ENCODE assay signal across 12 cellular contexts in genomic region chr10:128324058-128324457, GRCh38.
DNase-seq lines count a peak whose midpoint lies in the region; ATAC-seq and TF ChIP-seq lines count a peak whose summit lies in the region.
"Had no signal": no experiment of that assay in that cellular context is flagged by ENCODE, and none has a peak within 500 bp of the region (broad histone marks: within the 10 kb centered on the region; RNA-seq: fewer than 3 reads in every experiment).

No MANE protein-coding gene starts in this region.

- H3K27me3 Mint-ChIP-seq in endothelial cell (ENCODE audit: unreplicated experiment) (peaks cover 1% of the 10 kb centered on the region), neural progenitor cell (ENCODE audit: insufficient read depth, low read depth) (peaks cover 4% of the 10 kb centered on the region), natural killer cell (ENCODE audit: low read depth in 2 of 2) (peaks cover 8 to 25% of the 10 kb centered on the region in 2 donors)

- WGBS in GM23248 (ENCODE audit: low coverage in 1 of 2, low lambda C conversion rate in 2 of 2, missing lambda C conversion rate in 2 of 2), 2 experiments, result 26 to 37% methylated on average over 10 of the region's 10 CpGs
- WGBS in sigmoid colon, 2 donors, result 43 to 49% methylated on average over 10 of the region's 10 CpGs

- no peak overlapping the region for H3K27ac ChIP-seq in neural progenitor cell
- H3K27ac ChIP-seq in GM23248, result no peak overlapping the region
- H3K27ac ChIP-seq in sigmoid colon, result no peak overlapping the region

- H3K79me2 ChIP-seq in neural progenitor cell (ENCODE audit: low read depth) (no peaks in the 10 kb centered on the region), GM23248 (ENCODE audit: insufficient read depth) (no peaks in the 10 kb centered on the region)

- no peaks in the 10 kb centered on the region for H3K4me1 ChIP-seq in neural progenitor cell
- no peaks in the 10 kb centered on the region for H3K4me1 ChIP-seq in GM23248 (ENCODE audit: insufficient read depth)
- peaks cover 0 to 6% (median 0%) of the 10 kb centered on the region in 4 donors for H3K4me1 ChIP-seq in sigmoid colon

- in situ Hi-C loops in GM23248 (cut with MboI), result no loop called here

- ATAC-seq in natural killer cell, result no peak
- ATAC-seq: T-helper 17 cell had no signal

- H4K20me1 ChIP-seq in neural progenitor cell (ENCODE audit: low read depth), result no peaks in the 10 kb centered on the region
- H4K20me1 ChIP-seq in GM23248 (ENCODE audit: insufficient read depth), result no peaks in the 10 kb centered on the region

- TF ChIP-seq POLR2A in sigmoid colon (IDR thresholded peaks at IDR 0.05), result no peak

- H2AFZ ChIP-seq in neural progenitor cell (replicated peaks) (no peak overlapping the region), GM23248 (no peak overlapping the region)

- H3F3A ChIP-seq in neural progenitor cell (ENCODE audit: low read depth), result no peaks in the 10 kb centered on the region
- H3F3A ChIP-seq in GM23248 (ENCODE audit: insufficient read depth), result no peaks in the 10 kb centered on the region

- no peak overlapping the region for H3K4me3 Mint-ChIP-seq in endothelial cell (ENCODE audit: unreplicated experiment)
- no peak overlapping the region for H3K4me3 Mint-ChIP-seq in neural progenitor cell
- no peak overlapping the region for H3K4me3 Mint-ChIP-seq in natural killer cell
- H3K4me3 Mint-ChIP-seq: T-helper 17 cell had no signal

- H3K9me3 Mint-ChIP-seq in endothelial cell (ENCODE audit: unreplicated experiment) (no peaks in the 10 kb centered on the region), neural progenitor cell (peaks cover 2% of the 10 kb centered on the region), natural killer cell (no peaks in the 10 kb centered on the region)

- H3K9me2 ChIP-seq in GM23248 (ENCODE audit: insufficient read depth), result no peaks in the 10 kb centered on the region

- H3K4me2 ChIP-seq in neural progenitor cell, result no peak overlapping the region
- H3K4me2 ChIP-seq in GM23248 (ENCODE audit: unreplicated experiment), result no peak overlapping the region

- TF ChIP-seq CTCF in endothelial cell (IDR thresholded peaks at IDR 0.05; ENCODE audit: unreplicated experiment) (no peak), neural progenitor cell (IDR thresholded peaks at IDR 0.05) (peak; percentile 50), natural killer cell (IDR thresholded peaks at IDR 0.05) (no peak), sigmoid colon (IDR thresholded peaks at IDR 0.05) (peak in 2 of 4 experiments; percentile 29 to 48)

- TF ChIP-seq EP300 in Ishikawa (IDR thresholded peaks at IDR 0.05; ENCODE audit: borderline replicate concordance) (no peak), sigmoid colon (IDR thresholded peaks at IDR 0.05) (no peak)

- no peak overlapping the region for H3K4me3 ChIP-seq in neural progenitor cell
- no peak overlapping the region for H3K4me3 ChIP-seq in GM23248
- H3K4me3 ChIP-seq in sigmoid colon, result no peak overlapping the region

- H3K27ac Mint-ChIP-seq in endothelial cell (ENCODE audit: unreplicated experiment) (no peak overlapping the region), neural progenitor cell (no peak overlapping the region), natural killer cell (no peak overlapping the region)
- H3K27ac Mint-ChIP-seq: T-helper 17 cell had no signal

- intact Hi-C loops in natural killer cell (cut with micrococcal nuclease) (no loop called here), sigmoid colon (cut with DNase I) (loop anchor here (2.0 kb wide), 1 partner anchor 205 kb away; no protein-coding TSS in a partner anchor)

- H3K36me3 ChIP-seq in neural progenitor cell (no peaks in the 10 kb centered on the region), GM23248 (ENCODE audit: low read depth) (no peaks in the 10 kb centered on the region), sigmoid colon (no peaks in the 10 kb centered on the region)

- no peaks in the 10 kb centered on the region for H3K27me3 ChIP-seq in neural progenitor cell
- no peaks in the 10 kb centered on the region for H3K27me3 ChIP-seq in GM23248 (replicated peaks; ENCODE audit: insufficient read depth)
- H3K27me3 ChIP-seq in sigmoid colon, result peaks cover 0 to 6% (median 0%) of the 10 kb centered on the region in 3 donors

- no peaks in the 10 kb centered on the region for H3K36me3 Mint-ChIP-seq in endothelial cell (ENCODE audit: low read depth, unreplicated experiment)
- no peaks in the 10 kb centered on the region for H3K36me3 Mint-ChIP-seq in neural progenitor cell
- no peaks in the 10 kb centered on the region for H3K36me3 Mint-ChIP-seq in natural killer cell

- H3K4me1 Mint-ChIP-seq in endothelial cell (ENCODE audit: unreplicated experiment) (no peaks in the 10 kb centered on the region), neural progenitor cell (peaks cover 10% of the 10 kb centered on the region), natural killer cell (no peaks in the 10 kb centered on the region)
- H3K4me1 Mint-ChIP-seq: T-helper 17 cell had no signal

- H3K9me3 ChIP-seq in neural progenitor cell (ENCODE audit: low read depth) (no peaks in the 10 kb centered on the region), GM23248 (ENCODE audit: low read depth) (no peaks in the 10 kb centered on the region), sigmoid colon (no peaks in the 10 kb centered on the region)

- DNase-seq in DMS153 (lab: John Stamatoyannopoulos, UW) (peak; percentile 31), DMS153 treated with DMSO at 0.1 percent for 48 hours (lab: John Stamatoyannopoulos, UW; ENCODE audit: unreplicated experiment) (no peak), endothelial cell (ENCODE audit: low spot score) (peak; percentile 41), neural progenitor cell (ENCODE audit: low spot score) (peak; percentile 83), natural killer cell (no peak), GM23248 (no peak), sigmoid colon (no peak)
- DNase-seq: 8988T, activated T-cell treated with anti-CD3 and anti-CD28 coated beads for 4 hours, GF-D8, T-helper 17 cell had no signal

- H3K9ac ChIP-seq in neural progenitor cell (no peak overlapping the region), GM23248 (no peak overlapping the region)

- peak; percentile 38 for TF ChIP-seq RAD21 in Ishikawa (IDR thresholded peaks at IDR 0.05; ENCODE audit: low read depth)

TF ChIP-seq in Ishikawa, 13 proteins besides CTCF, POLR2A, EP300 and RAD21:
- TF ChIP-seq, protein P1, sequence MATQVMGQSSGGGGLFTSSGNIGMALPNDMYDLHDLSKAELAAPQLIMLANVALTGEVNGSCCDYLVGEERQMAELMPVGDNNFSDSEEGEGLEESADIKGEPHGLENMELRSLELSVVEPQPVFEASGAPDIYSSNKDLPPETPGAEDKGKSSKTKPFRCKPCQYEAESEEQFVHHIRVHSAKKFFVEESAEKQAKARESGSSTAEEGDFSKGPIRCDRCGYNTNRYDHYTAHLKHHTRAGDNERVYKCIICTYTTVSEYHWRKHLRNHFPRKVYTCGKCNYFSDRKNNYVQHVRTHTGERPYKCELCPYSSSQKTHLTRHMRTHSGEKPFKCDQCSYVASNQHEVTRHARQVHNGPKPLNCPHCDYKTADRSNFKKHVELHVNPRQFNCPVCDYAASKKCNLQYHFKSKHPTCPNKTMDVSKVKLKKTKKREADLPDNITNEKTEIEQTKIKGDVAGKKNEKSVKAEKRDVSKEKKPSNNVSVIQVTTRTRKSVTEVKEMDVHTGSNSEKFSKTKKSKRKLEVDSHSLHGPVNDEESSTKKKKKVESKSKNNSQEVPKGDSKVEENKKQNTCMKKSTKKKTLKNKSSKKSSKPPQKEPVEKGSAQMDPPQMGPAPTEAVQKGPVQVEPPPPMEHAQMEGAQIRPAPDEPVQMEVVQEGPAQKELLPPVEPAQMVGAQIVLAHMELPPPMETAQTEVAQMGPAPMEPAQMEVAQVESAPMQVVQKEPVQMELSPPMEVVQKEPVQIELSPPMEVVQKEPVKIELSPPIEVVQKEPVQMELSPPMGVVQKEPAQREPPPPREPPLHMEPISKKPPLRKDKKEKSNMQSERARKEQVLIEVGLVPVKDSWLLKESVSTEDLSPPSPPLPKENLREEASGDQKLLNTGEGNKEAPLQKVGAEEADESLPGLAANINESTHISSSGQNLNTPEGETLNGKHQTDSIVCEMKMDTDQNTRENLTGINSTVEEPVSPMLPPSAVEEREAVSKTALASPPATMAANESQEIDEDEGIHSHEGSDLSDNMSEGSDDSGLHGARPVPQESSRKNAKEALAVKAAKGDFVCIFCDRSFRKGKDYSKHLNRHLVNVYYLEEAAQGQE (IDR thresholded peaks at IDR 0.05; ENCODE audit: low read depth), result no peak
- no peak for TF ChIP-seq CREB1 (IDR thresholded peaks at IDR 0.05; ENCODE audit: low read depth)
- TF ChIP-seq NFIC (IDR thresholded peaks at IDR 0.05), result no peak
- no peak for TF ChIP-seq TCF12 (IDR thresholded peaks at IDR 0.05; ENCODE audit: low read depth)
- no peak for TF ChIP-seq YY1 (IDR thresholded peaks at IDR 0.05; ENCODE audit: low read depth)
- no peak for TF ChIP-seq ZBTB7A (IDR thresholded peaks at IDR 0.05; ENCODE audit: low read depth)
- no peak for TF ChIP-seq EGR1 (IDR thresholded peaks at IDR 0.05)
- no peak for TF ChIP-seq TEAD4 (IDR thresholded peaks at IDR 0.05)

Comparison
In these comparisons a context has a peak if more than half of its experiments do, and no peak if none do; other contexts are left out.
1. DNase-seq: peak in DMS153 (single experiment), endothelial cell (single experiment) and neural progenitor cell (single experiment); none in DMS153 treated with DMSO at 0.1 percent for 48 hours (single experiment), natural killer cell (single experiment), GM23248 (single experiment) and sigmoid colon (single experiment).